ENCODE assay signal across 40 cellular contexts in genomic region chr15:101732772-101733171, GRCh38.
"Had no signal": no experiment of that assay in that cellular context is flagged by ENCODE, and none has a peak within 500 bp of the region (broad histone marks: within the 10 kb centered on the region; RNA-seq: fewer than 3 reads in every experiment).

No MANE protein-coding gene starts in this region.

- H3K36me3 ChIP-seq: adrenal gland, ascending aorta, brain microvascular endothelial cell, breast epithelium, cardiac muscle cell had no signal

- H3K27me3 Mint-ChIP-seq: activated naive CD4-positive, alpha-beta T cell treated with anti-CD3 and anti-CD28 coated beads, Interleukin-2, amount 10 ng/mL, durations not matched to agents 7 days and 5 days; activated naive CD4-positive, alpha-beta T cell treated with anti-CD3 and anti-CD28 coated beads, Interleukin-2, amount 50 U/mL, for 24 hours; activated naive CD8-positive, alpha-beta T cell; activated naive CD8-positive, alpha-beta T cell treated with anti-CD3 and anti-CD28 coated beads for 36 hours; activated naive CD8-positive, alpha-beta T cell treated with anti-CD3 and anti-CD28 coated beads, Interleukin-2, amount 50 U/mL, for 24 hours; activated T-cell treated with anti-CD3 and anti-CD28 coated beads, Interleukin-2, amount 50 U/mL, for 24 hours; activated T-helper 17 cell treated with anti-CD3 and anti-CD28 coated beads, Interleukin-2, amount 50 U/mL, for 72 hours; central memory CD8-positive, alpha-beta T cell had no signal

- FAIRE-seq: astrocyte, bronchial epithelial cell had no signal

- H3K27ac ChIP-seq: adrenal gland, ascending aorta, body of pancreas, brain microvascular endothelial cell, breast epithelium, cardiac muscle cell had no signal

- H3K4me3 ChIP-seq: adrenal gland, ascending aorta, body of pancreas, breast epithelium, cardiac muscle cell had no signal

- H3K4me1 ChIP-seq: adrenal gland, ascending aorta, body of pancreas, breast epithelium had no signal

- H3K4me3 Mint-ChIP-seq: activated naive CD4-positive, alpha-beta T cell treated with anti-CD3 and anti-CD28 coated beads for 36 hours; activated naive CD4-positive, alpha-beta T cell treated with anti-CD3 and anti-CD28 coated beads, Interleukin-2, amount 10 ng/mL, durations not matched to agents 7 days and 5 days; activated naive CD4-positive, alpha-beta T cell treated with anti-CD3 and anti-CD28 coated beads, Interleukin-2, amount 50 U/mL, for 24 hours; activated naive CD8-positive, alpha-beta T cell; activated naive CD8-positive, alpha-beta T cell treated with anti-CD3 and anti-CD28 coated beads for 36 hours; activated naive CD8-positive, alpha-beta T cell treated with anti-CD3 and anti-CD28 coated beads, Interleukin-2, amount 10 ng/mL, durations not matched to agents 7 days and 5 days; activated naive CD8-positive, alpha-beta T cell treated with anti-CD3 and anti-CD28 coated beads, Interleukin-2, amount 50 U/mL, for 24 hours; activated T-cell treated with anti-CD3 and anti-CD28 coated beads, Interleukin-2, amount 50 U/mL, for 24 hours; activated T-cell treated with anti-CD3 and anti-CD28 coated beads, Interleukin-2, amount 50 U/mL, for 4 hours; activated T-cell treated with anti-CD3 and anti-CD28 coated beads, Interleukin-2, amount 50 U/mL, for 72 hours; activated T-helper 1 cell treated with anti-CD3 and anti-CD28 coated beads, Interleukin-12 subunit alpha, Interleukin-12 subunit beta, Interleukin-2, Interleukin-4 antibody, amounts not matched to agents 30 ng/mL and 10 ng/mL and 1 ng/mL, durations not matched to agents 14 hours and 24 hours and 36 hours; activated T-helper 17 cell treated with anti-CD3 and anti-CD28 coated beads, Interleukin-2, amount 50 U/mL, for 72 hours; central memory CD8-positive, alpha-beta T cell had no signal

- ATAC-seq: activated naive CD4-positive, alpha-beta T cell treated with anti-CD3 and anti-CD28 coated beads, Interleukin-2, amount 50 U/mL, for 72 hours; activated naive CD8-positive, alpha-beta T cell treated with anti-CD3 and anti-CD28 coated beads, Interleukin-2, amount 50 U/mL, for 24 hours; activated T-cell treated with anti-CD3 and anti-CD28 coated beads, Interleukin-2, amount 50 U/mL, for 4 hours; activated T-cell treated with anti-CD3 and anti-CD28 coated beads, Interleukin-2, amount 50 U/mL, for 72 hours; activated T-helper 17 cell treated with anti-CD3 and anti-CD28 coated beads, Interleukin-2, amount 50 U/mL, for 72 hours; body of pancreas had no signal

- H3K27ac Mint-ChIP-seq: activated naive CD4-positive, alpha-beta T cell treated with anti-CD3 and anti-CD28 coated beads for 36 hours; activated naive CD4-positive, alpha-beta T cell treated with anti-CD3 and anti-CD28 coated beads, Interleukin-2, amount 10 ng/mL, durations not matched to agents 7 days and 5 days; activated naive CD4-positive, alpha-beta T cell treated with anti-CD3 and anti-CD28 coated beads, Interleukin-2, amount 50 U/mL, for 24 hours; activated naive CD4-positive, alpha-beta T cell treated with anti-CD3 and anti-CD28 coated beads, Interleukin-2, amount 50 U/mL, for 72 hours; activated naive CD8-positive, alpha-beta T cell; activated naive CD8-positive, alpha-beta T cell treated with anti-CD3 and anti-CD28 coated beads for 36 hours; activated naive CD8-positive, alpha-beta T cell treated with anti-CD3 and anti-CD28 coated beads, Interleukin-2, amount 10 ng/mL, durations not matched to agents 7 days and 5 days; activated naive CD8-positive, alpha-beta T cell treated with anti-CD3 and anti-CD28 coated beads, Interleukin-2, amount 50 U/mL, for 24 hours; activated T-cell treated with anti-CD3 and anti-CD28 coated beads, Interleukin-2, amount 50 U/mL, for 24 hours; activated T-cell treated with anti-CD3 and anti-CD28 coated beads, Interleukin-2, amount 50 U/mL, for 72 hours; activated T-helper 1 cell treated with anti-CD3 and anti-CD28 coated beads, Interleukin-12 subunit alpha, Interleukin-12 subunit beta, Interleukin-2, Interleukin-4 antibody, amounts not matched to agents 30 ng/mL and 10 ng/mL and 1 ng/mL, durations not matched to agents 14 hours and 24 hours and 36 hours; activated T-helper 2 cell treated with anti-CD3 and anti-CD28 coated beads, Interferon-gamma antibody, Interleukin-2, Interleukin-4, amounts not matched to agents 10 μg/mL and 5 μg/mL and 100 μg/mL, durations not matched to agents 14 hours and 24 hours and 36 hours; brain had no signal

- DNase-seq: activated effector memory CD4-positive, alpha-beta T cell treated with anti-CD3 and anti-CD28 coated beads, Interleukin-2, amount 50 U/mL, for 16 hours; activated effector memory CD4-positive, alpha-beta T cell treated with Interleukin-2 at 50 U/mL for 16 hours; activated gamma-delta T cell; activated gamma-delta T cell treated with Interleukin-2 at 50 U/mL for 16 hours; activated naive CD4-positive, alpha-beta T cell; activated naive CD4-positive, alpha-beta T cell treated with anti-CD3 and anti-CD28 coated beads for 36 hours; activated naive CD4-positive, alpha-beta T cell treated with anti-CD3 and anti-CD28 coated beads, Interleukin-2, amount 10 ng/mL, durations not matched to agents 7 days and 5 days; activated naive CD4-positive, alpha-beta T cell treated with anti-CD3 and anti-CD28 coated beads, Interleukin-2, amount 50 U/mL, for 16 hours; activated naive CD4-positive, alpha-beta T cell treated with Interleukin-2 at 50 U/mL for 16 hours; activated naive CD8-positive, alpha-beta T cell treated with anti-CD3 and anti-CD28 coated beads for 36 hours; activated naive CD8-positive, alpha-beta T cell treated with anti-CD3 and anti-CD28 coated beads, Interleukin-2, amount 10 ng/mL, durations not matched to agents 7 days and 5 days; activated naive CD8-positive, alpha-beta T cell treated with anti-CD3 and anti-CD28 coated beads, Interleukin-2, amount 50 U/mL, for 24 hours; activated T-cell treated with anti-CD3 and anti-CD28 coated beads, Interleukin-2, amount 50 U/mL, for 1 hour; activated T-cell treated with anti-CD3 and anti-CD28 coated beads, Interleukin-2, amount 50 U/mL, for 24 hours; activated T-cell treated with anti-CD3 and anti-CD28 coated beads, Interleukin-2, amount 50 U/mL, for 4 hours; activated T-cell treated with anti-CD3 and anti-CD28 coated beads, Interleukin-2, amount 50 U/mL, for 48 hours; activated T-cell treated with anti-CD3 and anti-CD28 coated beads, Interleukin-2, amount 50 U/mL, for 72 hours; adrenal gland; amniotic stem cell; amygdala; anterior cingulate cortex; aorta; body of pancreas; brain microvascular endothelial cell; caudate nucleus; central memory CD4-positive, alpha-beta T cell; cerebellar nuclear complex had no signal

- H3K36me3 Mint-ChIP-seq: activated naive CD4-positive, alpha-beta T cell treated with anti-CD3 and anti-CD28 coated beads, Interleukin-2, amount 10 ng/mL, durations not matched to agents 7 days and 5 days; activated naive CD4-positive, alpha-beta T cell treated with anti-CD3 and anti-CD28 coated beads, Interleukin-2, amount 50 U/mL, for 72 hours; activated naive CD8-positive, alpha-beta T cell treated with anti-CD3 and anti-CD28 coated beads for 36 hours; brain had no signal

- H3K9me3 ChIP-seq: adrenal gland, ascending aorta, body of pancreas, breast epithelium had no signal

- H3K27me3 ChIP-seq: adrenal gland, ascending aorta, body of pancreas, brain microvascular endothelial cell, breast epithelium, cardiac muscle cell had no signal

- H3K9me3 Mint-ChIP-seq: activated naive CD4-positive, alpha-beta T cell treated with anti-CD3 and anti-CD28 coated beads for 36 hours; activated naive CD4-positive, alpha-beta T cell treated with anti-CD3 and anti-CD28 coated beads, Interleukin-2, amount 10 ng/mL, durations not matched to agents 7 days and 5 days; activated naive CD4-positive, alpha-beta T cell treated with anti-CD3 and anti-CD28 coated beads, Interleukin-2, amount 50 U/mL, for 24 hours; activated naive CD4-positive, alpha-beta T cell treated with anti-CD3 and anti-CD28 coated beads, Interleukin-2, amount 50 U/mL, for 72 hours; activated naive CD8-positive, alpha-beta T cell treated with anti-CD3 and anti-CD28 coated beads for 36 hours; activated naive CD8-positive, alpha-beta T cell treated with anti-CD3 and anti-CD28 coated beads, Interleukin-2, amount 10 ng/mL, durations not matched to agents 7 days and 5 days; activated naive CD8-positive, alpha-beta T cell treated with anti-CD3 and anti-CD28 coated beads, Interleukin-2, amount 50 U/mL, for 24 hours; activated T-cell treated with anti-CD3 and anti-CD28 coated beads, Interleukin-2, amount 50 U/mL, for 24 hours; activated T-cell treated with anti-CD3 and anti-CD28 coated beads, Interleukin-2, amount 50 U/mL, for 4 hours; activated T-cell treated with anti-CD3 and anti-CD28 coated beads, Interleukin-2, amount 50 U/mL, for 72 hours; activated T-helper 1 cell treated with anti-CD3 and anti-CD28 coated beads, Interleukin-12 subunit alpha, Interleukin-12 subunit beta, Interleukin-2, Interleukin-4 antibody, amounts not matched to agents 30 ng/mL and 10 ng/mL and 1 ng/mL, durations not matched to agents 14 hours and 24 hours and 36 hours; activated T-helper 17 cell treated with anti-CD3 and anti-CD28 coated beads, Interleukin-2, amount 50 U/mL, for 72 hours; activated T-helper 2 cell treated with anti-CD3 and anti-CD28 coated beads, Interferon-gamma antibody, Interleukin-2, Interleukin-4, amounts not matched to agents 10 μg/mL and 5 μg/mL and 100 μg/mL, durations not matched to agents 14 hours and 24 hours and 36 hours; brain; central memory CD8-positive, alpha-beta T cell had no signal

- H3K4me1 Mint-ChIP-seq: activated naive CD4-positive, alpha-beta T cell treated with anti-CD3 and anti-CD28 coated beads, Interleukin-2, amount 10 ng/mL, durations not matched to agents 7 days and 5 days; activated naive CD4-positive, alpha-beta T cell treated with anti-CD3 and anti-CD28 coated beads, Interleukin-2, amount 50 U/mL, for 24 hours; activated naive CD8-positive, alpha-beta T cell treated with anti-CD3 and anti-CD28 coated beads for 36 hours; activated naive CD8-positive, alpha-beta T cell treated with anti-CD3 and anti-CD28 coated beads, Interleukin-2, amount 10 ng/mL, durations not matched to agents 7 days and 5 days; activated naive CD8-positive, alpha-beta T cell treated with anti-CD3 and anti-CD28 coated beads, Interleukin-2, amount 50 U/mL, for 24 hours; activated T-helper 17 cell treated with anti-CD3 and anti-CD28 coated beads, Interleukin-2, amount 50 U/mL, for 72 hours; brain; central memory CD8-positive, alpha-beta T cell had no signal
